In genomic region chr7:8396294-8396693, GRCh38 we compare ENCODE assay signal across 35 cellular contexts. TPM values are rescaled to one million over a fixed set of nuclear protein-coding genes. Genes with fewer than 3 reads are reported as not detected.
"Had no signal": no experiment of that assay in that cellular context is flagged by ENCODE, and none has a peak within 500 bp of the region (broad histone marks: within the 10 kb centered on the region; RNA-seq: fewer than 3 reads in every experiment).

No MANE protein-coding gene starts in this region.

- H3K4me3 ChIP-seq: adrenal gland, body of pancreas had no signal

- H3K27me3 ChIP-seq: adrenal gland, body of pancreas, brain microvascular endothelial cell had no signal

- FAIRE-seq: astrocyte, colon had no signal

- ATAC-seq: activated CD4-positive, alpha-beta T cell treated with anti-CD3 and anti-CD28 coated beads for 36 hours; activated CD4-positive, CD25-positive, alpha-beta regulatory T cell treated with anti-CD3 and anti-CD28 coated beads, Interleukin-2, amount 50 U/mL, for 24 hours; activated CD8-positive, alpha-beta memory T cell treated with anti-CD3 and anti-CD28 coated beads, Interleukin-2, amount 10 ng/mL, durations not matched to agents 7 days and 5 days; activated CD8-positive, alpha-beta T cell treated with anti-CD3 and anti-CD28 coated beads, Interleukin-2, amount 10 ng/mL, durations not matched to agents 7 days and 5 days; activated naive CD4-positive, alpha-beta T cell treated with anti-CD3 and anti-CD28 coated beads, Interleukin-2, amount 50 U/mL, for 72 hours; body of pancreas; WTC11 had no signal

- DNase-seq: activated CD4-positive, alpha-beta memory T cell treated with anti-CD3 and anti-CD28 coated beads, Interleukin-2, amount 10 ng/mL, durations not matched to agents 7 days and 5 days; activated CD4-positive, alpha-beta T cell treated with anti-CD3 and anti-CD28 coated beads for 1 hour; activated CD4-positive, alpha-beta T cell treated with anti-CD3 and anti-CD28 coated beads for 36 hours; activated CD4-positive, alpha-beta T cell treated with anti-CD3 and anti-CD28 coated beads for 48 hours; activated CD4-positive, alpha-beta T cell treated with anti-CD3 and anti-CD28 coated beads, Interleukin-2, amount 10 ng/mL, durations not matched to agents 7 days and 5 days; activated CD4-positive, alpha-beta T cell treated with anti-CD3 and anti-CD28 coated beads, Interleukin-2, amount 50 U/mL, for 48 hours; activated CD4-positive, CD25-positive, alpha-beta regulatory T cell; activated CD8-positive, alpha-beta memory T cell treated with anti-CD3 and anti-CD28 coated beads for 24 hours; activated CD8-positive, alpha-beta memory T cell treated with anti-CD3 and anti-CD28 coated beads, Interleukin-2, amount 10 ng/mL, durations not matched to agents 7 days and 5 days; activated CD8-positive, alpha-beta memory T cell treated with anti-CD3 and anti-CD28 coated beads, Interleukin-2, amount 50 U/mL, for 48 hours; activated CD8-positive, alpha-beta T cell treated with anti-CD3 and anti-CD28 coated beads, Interleukin-2, amount 10 ng/mL, durations not matched to agents 7 days and 5 days; activated effector memory CD4-positive, alpha-beta T cell treated with Interleukin-2 at 50 U/mL for 16 hours; activated gamma-delta T cell; activated naive CD4-positive, alpha-beta T cell; activated naive CD4-positive, alpha-beta T cell treated with anti-CD3 and anti-CD28 coated beads for 36 hours; activated naive CD4-positive, alpha-beta T cell treated with anti-CD3 and anti-CD28 coated beads, Interleukin-2, amount 50 U/mL, for 16 hours; activated naive CD8-positive, alpha-beta T cell treated with anti-CD3 and anti-CD28 coated beads for 36 hours; activated T-cell treated with anti-CD3 and anti-CD28 coated beads, Interleukin-2, amount 50 U/mL, for 24 hours; activated T-cell treated with anti-CD3 and anti-CD28 coated beads, Interleukin-2, amount 50 U/mL, for 48 hours; adrenal gland; amniotic stem cell; aorta; body of pancreas; brain microvascular endothelial cell; central memory CD4-positive, alpha-beta T cell; T-helper 2 cell; T-helper 9 cell; WERI-Rb-1 had no signal

- H3K36me3 ChIP-seq: adrenal gland, brain microvascular endothelial cell, WERI-Rb-1 had no signal

RNA-seq across cellular contexts. Expression of gene NXPH1, which starts 37.1 kb away (rescaled TPM):
- total RNA-seq: activated CD4-positive, alpha-beta memory T cell treated with anti-CD3 and anti-CD28 coated beads, Interleukin-2, amount 10 ng/mL, durations not matched to agents 7 days and 5 days; activated CD4-positive, alpha-beta T cell treated with anti-CD3 and anti-CD28 coated beads for 36 hours; activated CD4-positive, alpha-beta T cell treated with anti-CD3 and anti-CD28 coated beads, Interleukin-2, amount 10 ng/mL, durations not matched to agents 7 days and 5 days; activated CD8-positive, alpha-beta memory T cell treated with anti-CD3 and anti-CD28 coated beads, Interleukin-2, amount 10 ng/mL, durations not matched to agents 7 days and 5 days; activated CD8-positive, alpha-beta T cell treated with anti-CD3 and anti-CD28 coated beads, Interleukin-2, amount 10 ng/mL, durations not matched to agents 7 days and 5 days; activated naive CD4-positive, alpha-beta T cell treated with anti-CD3 and anti-CD28 coated beads for 36 hours; activated naive CD4-positive, alpha-beta T cell treated with anti-CD3 and anti-CD28 coated beads, Interleukin-2, amount 50 U/mL, for 72 hours; activated naive CD8-positive, alpha-beta T cell treated with anti-CD3 and anti-CD28 coated beads for 36 hours; activated T-helper 2 cell treated with anti-CD3 and anti-CD28 coated beads, Interferon-gamma antibody, Interleukin-2, Interleukin-4, amounts not matched to agents 10 μg/mL and 5 μg/mL and 100 μg/mL, durations not matched to agents 14 hours and 24 hours and 36 hours; aorta; body of pancreas; cardiac septum had no signal
- polyA plus RNA-seq: aorta had no signal
